Comparison of ENCODE assay signal across 28 cellular contexts in the genomic region with DNA sequence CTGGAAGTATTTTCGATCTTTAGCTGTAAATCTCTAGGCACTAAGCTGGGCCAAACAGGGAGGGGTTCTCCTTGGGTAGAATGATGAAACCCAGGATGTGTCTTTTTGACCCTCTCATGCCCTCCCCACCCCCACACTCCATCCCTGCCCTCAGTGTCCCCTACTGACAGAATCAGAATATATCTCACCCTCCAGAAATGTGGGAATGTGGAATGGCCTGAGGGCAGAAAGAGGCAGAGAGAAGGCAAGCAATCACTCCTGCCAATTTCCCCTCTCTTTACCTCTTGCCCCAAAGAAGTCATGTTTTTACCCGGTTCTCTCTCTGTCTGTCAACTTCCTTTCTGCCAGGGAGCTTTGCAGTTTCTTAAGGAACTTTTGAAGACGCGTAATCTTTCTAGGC. TPM values are rescaled to one million over a fixed set of nuclear protein-coding genes. Genes with fewer than 3 reads are reported as not detected.
"Had no signal": no experiment of that assay in that cellular context is flagged by ENCODE, and none has a peak within 500 bp of the region (broad histone marks: within the 10 kb centered on the region; RNA-seq: fewer than 3 reads in every experiment).

No MANE protein-coding gene starts in this region.

- H3K27ac ChIP-seq: SK-N-MC, VCaP had no signal

- DNase-seq: activated CD4-positive, alpha-beta memory T cell treated with anti-CD3 and anti-CD28 coated beads, Interleukin-2, amount 10 ng/mL, durations not matched to agents 7 days and 5 days; activated CD4-positive, alpha-beta T cell treated with anti-CD3 and anti-CD28 coated beads for 36 hours; activated CD4-positive, alpha-beta T cell treated with anti-CD3 and anti-CD28 coated beads, Interleukin-2, amount 50 U/mL, for 1 hour; activated CD4-positive, CD25-positive, alpha-beta regulatory T cell; activated naive CD4-positive, alpha-beta T cell treated with anti-CD3 and anti-CD28 coated beads, Interleukin-2, amount 50 U/mL, for 16 hours; activated naive CD8-positive, alpha-beta T cell treated with anti-CD3 and anti-CD28 coated beads, Interleukin-2, amount 10 ng/mL, durations not matched to agents 7 days and 5 days; activated T-cell treated with anti-CD3 and anti-CD28 coated beads for 4 hours; activated T-cell treated with anti-CD3 and anti-CD28 coated beads, Interleukin-2, amount 50 U/mL, for 72 hours; aorta; central memory CD4-positive, alpha-beta T cell; IMR-90; Kasumi-1; KBM-7; NCI-H1092; NCI-H1417; NCI-H1930; NCI-H2171 treated with DMSO at 0.1 percent for 48 hours; NCI-H524; RPMI8226; T-cell; T-helper 2 cell; T1000 had no signal

- ATAC-seq: activated CD4-positive, alpha-beta T cell treated with anti-CD3 and anti-CD28 coated beads for 36 hours; activated T-cell treated with anti-CD3 and anti-CD28 coated beads, Interleukin-2, amount 50 U/mL, for 72 hours; Right ventricle myocardium inferior; T-cell had no signal

- H3K4me3 ChIP-seq: SK-N-MC had no signal

RNA-seq across cellular contexts. Expression of a gene that starts 57.1 kb away (rescaled TPM):
- total RNA-seq: activated CD4-positive, alpha-beta memory T cell treated with anti-CD3 and anti-CD28 coated beads, Interleukin-2, amount 10 ng/mL, durations not matched to agents 7 days and 5 days; activated CD4-positive, alpha-beta T cell treated with anti-CD3 and anti-CD28 coated beads for 36 hours; activated CD8-positive, alpha-beta memory T cell treated with anti-CD3 and anti-CD28 coated beads for 36 hours; activated naive CD8-positive, alpha-beta T cell treated with anti-CD3 and anti-CD28 coated beads, Interleukin-2, amount 10 ng/mL, durations not matched to agents 7 days and 5 days; activated T-cell treated with anti-CD3 and anti-CD28 coated beads, Interleukin-2, amount 50 U/mL, for 72 hours; activated T-helper 2 cell treated with anti-CD3 and anti-CD28 coated beads, Interferon-gamma antibody, Interleukin-2, Interleukin-4, amounts not matched to agents 10 μg/mL and 5 μg/mL and 100 μg/mL, durations not matched to agents 14 hours and 24 hours and 36 hours; bronchial epithelial cell; IMR-90; Right ventricle myocardium inferior; T-cell had no signal
- polyA plus RNA-seq: IMR-90 had no signal
